Comparison of ENCODE assay signal across 8 cellular contexts in genomic region chr4:7987148-7987989, GRCh38. TPM values are rescaled to one million over a fixed set of nuclear protein-coding genes. Genes with fewer than 3 reads are reported as not detected.
DNase-seq lines count a peak whose midpoint lies in the region; FAIRE-seq and TF ChIP-seq lines count a peak whose summit lies in the region.

No MANE protein-coding gene starts in this region.

- H2AFZ ChIP-seq in neural progenitor cell (replicated peaks): no peak overlapping the region

- intact Hi-C loops in testis (cut with DNase I; ENCODE audit: low total_unique reads): no loop called here

- H4K20me1 ChIP-seq in neural progenitor cell (ENCODE audit: low read depth): no peaks in the 10 kb centered on the region

- H3K4me3 Mint-ChIP-seq in neural progenitor cell: no peak overlapping the region

- H3K27me3 Mint-ChIP-seq in neural progenitor cell (ENCODE audit: insufficient read depth, low read depth): peaks cover 2% of the 10 kb centered on the region

- no peaks in the 10 kb centered on the region for H3K36me3 Mint-ChIP-seq in neural progenitor cell

- WGBS in testis, 2 donors: 72 to 74% methylated on average over 10 of the region's 10 CpGs

- H3K4me1 ChIP-seq in Peyer's patch (peaks cover 0 to 24% (median 1%) of the 10 kb centered on the region in 4 donors), neural progenitor cell (no peaks in the 10 kb centered on the region), testis (no peaks in the 10 kb centered on the region)

- H3K4me3 ChIP-seq in Peyer's patch (no peak overlapping the region), fibroblast of the aortic adventitia (ENCODE audit: low read depth, low read length) (no peak overlapping the region), neural progenitor cell (no peak overlapping the region), testis (no peak overlapping the region)

- H3K27ac ChIP-seq in Peyer's patch (no peak overlapping the region), neural progenitor cell (no peak overlapping the region), testis (no peak overlapping the region)

- H3K4me1 Mint-ChIP-seq in neural progenitor cell: peaks cover 14% of the 10 kb centered on the region

- H3K4me2 ChIP-seq in neural progenitor cell: no peak overlapping the region

- H3K36me3 ChIP-seq in Peyer's patch (no peaks in the 10 kb centered on the region), neural progenitor cell (no peaks in the 10 kb centered on the region), testis (ENCODE audit: low read depth, missing control alignments) (no peaks in the 10 kb centered on the region)

- DNase-seq in C1 segment of cervical spinal cord (lab: John Stamatoyannopoulos, UW) (peak in 10 of 14 donors; percentile 23 to 53 (median 37)), GM19238 (ENCODE audit: insufficient read length, low spot score) (peak; percentile 72), HTR-8/SVneo (ENCODE audit: insufficient read length, low spot score) (peak; percentile 84), Peyer's patch (peak; percentile 53 to 86 (median 79)), activated T-helper 1 cell treated with Interleukin-2 at 50 U/mL for 16 hours (ENCODE audit: low read depth) (peak; percentile 56), fibroblast of the aortic adventitia (ENCODE audit: low read depth) (peak; percentile 83), neural progenitor cell (ENCODE audit: low spot score) (peak; percentile 80), testis (peak; percentile 87)

- H3K79me2 ChIP-seq in neural progenitor cell (ENCODE audit: low read depth): no peaks in the 10 kb centered on the region

- no peaks in the 10 kb centered on the region for H3K9me3 ChIP-seq in Peyer's patch
- H3K9me3 ChIP-seq in neural progenitor cell (ENCODE audit: low read depth): no peaks in the 10 kb centered on the region
- no peaks in the 10 kb centered on the region for H3K9me3 ChIP-seq in testis

- no peaks in the 10 kb centered on the region for H3K9me3 Mint-ChIP-seq in neural progenitor cell

- H3K27me3 ChIP-seq in Peyer's patch (no peaks in the 10 kb centered on the region), neural progenitor cell (no peaks in the 10 kb centered on the region), testis (no peaks in the 10 kb centered on the region)

- peak; percentile 33 to 91 (median 78) for TF ChIP-seq CTCF in Peyer's patch (IDR thresholded peaks at IDR 0.05)
- peak; percentile 92 for TF ChIP-seq CTCF in fibroblast of the aortic adventitia (IDR thresholded peaks at IDR 0.05; ENCODE audit: insufficient read depth, low read length)
- peak; percentile 91 for TF ChIP-seq CTCF in neural progenitor cell (IDR thresholded peaks at IDR 0.05)
- peak; percentile 64 to 77 (median 74) for TF ChIP-seq CTCF in testis (IDR thresholded peaks at IDR 0.05)

- no peaks in the 10 kb centered on the region for H3F3A ChIP-seq in neural progenitor cell (ENCODE audit: low read depth)

- no peak for TF ChIP-seq POLR2A in Peyer's patch (IDR thresholded peaks at IDR 0.05)
- TF ChIP-seq POLR2A in testis (IDR thresholded peaks at IDR 0.05): no peak

- FAIRE-seq in HTR-8/SVneo (lab: Jason Lieb, UNC): peak; percentile 77

- no peak overlapping the region for H3K9ac ChIP-seq in neural progenitor cell

- H3K27ac Mint-ChIP-seq in neural progenitor cell: peak overlapping the region; percentile 93

RNA-seq across cellular contexts. Expression of gene AFAP1, which starts 47.7 kb away (rescaled TPM):
- 10 to 100 TPM; 15.8 to 42.9 (median 31.3) TPM for total RNA-seq in Peyer's patch
- 66.0 and 83.9 TPM in 2 replicates for total RNA-seq in fibroblast of the aortic adventitia (ENCODE audit: low replicate concordance)
- 6.7 and 8.2 TPM in 2 replicates for total RNA-seq in neural progenitor cell (ENCODE audit: low replicate concordance)
- total RNA-seq in testis: 10 to 100 TPM; 23.1 to 52.4 TPM
- 51.4 TPM for polyA plus RNA-seq in testis (ENCODE audit: insufficient read depth, low read depth, low replicate concordance)

Comparison
In these comparisons a context has a peak if more than half of its experiments do, and no peak if none do; other contexts are left out.
1. DNase-seq: peak in every context shown above with its lines; median percentile 87 in testis; 84 in HTR-8/SVneo; 83 in fibroblast of the aortic adventitia; 80 in neural progenitor cell; 79 in Peyer's patch; 72 in GM19238; 56 in activated T-helper 1 cell treated with Interleukin-2 at 50 U/mL for 16 hours; 37 in C1 segment of cervical spinal cord.